Comparison of ENCODE assay signal across 16 cellular contexts in genomic region chrX:29419774-29420553, GRCh38.
DNase-seq lines count a peak whose midpoint lies in the region; ATAC-seq, FAIRE-seq and TF ChIP-seq lines count a peak whose summit lies in the region.
"Had no signal": no experiment of that assay in that cellular context is flagged by ENCODE, and none has a peak within 500 bp of the region (broad histone marks: within the 10 kb centered on the region; RNA-seq: fewer than 3 reads in every experiment).

No MANE protein-coding gene starts in this region.

- DNase-seq in Caki2 (ENCODE audit: low read depth): peak; percentile 6
- DNase-seq in HS-5 (ENCODE audit: low read depth): peak; percentile 14
- DNase-seq in fibroblast of peridontal ligament (ENCODE audit: extremely low read depth): peak; percentile 16
- no peak for DNase-seq in KBM-7
- DNase-seq in NK-92 treated with Interleukin-12 subunit alpha and Interleukin-12 subunit beta, amount 100 ng/mL, for 24 hours (lab: John Stamatoyannopoulos, UW): no peak
- DNase-seq in stimulated activated naive CD4-positive, alpha-beta T cell (lab: John Stamatoyannopoulos, UW): no peak
- no peak for DNase-seq in HepG2 (ENCODE audit: low spot score)
- DNase-seq: activated naive CD4-positive, alpha-beta T cell treated with anti-CD3 and anti-CD28 coated beads, Interleukin-2, amount 50 U/mL, for 16 hours; cortex of kidney; NCI-H1436 treated with DMSO at 0.1 percent for 48 hours; NCI-H524 treated with DMSO at 0.1 percent for 48 hours; psoas muscle had no signal

- intact Hi-C loops in HepG2 (cut with micrococcal nuclease; ENCODE audit: unreplicated experiment): no loop called here

- H3K36me3 ChIP-seq in HepG2 (replicated peaks in 1 of 2; ENCODE audit: control insufficient read depth in 1 of 2, insufficient read depth in 2 of 2, low read length in 2 of 2): no peaks in the 10 kb centered on the region
- H3K36me3 ChIP-seq: vagina had no signal

- no peaks in the 10 kb centered on the region for H4K20me1 ChIP-seq in HepG2 (ENCODE audit: insufficient read depth, low read length)

- no peak overlapping the region for H3K27ac ChIP-seq in HepG2 (ENCODE audit: extremely low read length, insufficient read depth, low read length)
- H3K27ac ChIP-seq: psoas muscle, vagina had no signal

- ATAC-seq in GM21360 (IDR thresholded peaks at IDR 0.05; ENCODE audit: unreplicated experiment) (peak; percentile 68), HepG2 (no peak)
- ATAC-seq: psoas muscle; stimulated activated effector memory CD8-positive, alpha-beta T cell treated with anti-CD3 and anti-CD28 coated beads, Interleukin-12 subunit alpha, Interleukin-12 subunit beta, amount 100 ng/mL, for 72 hours had no signal

- no peaks in the 10 kb centered on the region for H3K9me3 ChIP-seq in HepG2 (ENCODE audit: low read length)
- H3K9me3 ChIP-seq: psoas muscle, vagina had no signal

- TF ChIP-seq RAD21 in HepG2 (CRISPR knock-in tag; IDR thresholded peaks at IDR 0.05): no peak

- no peaks in the 10 kb centered on the region for H3K27me3 ChIP-seq in HepG2 (ENCODE audit: control insufficient read depth in 1 of 2, insufficient read depth in 2 of 2, low read length in 2 of 2)
- H3K27me3 ChIP-seq: vagina had no signal

- POLR2A ChIA-PET in HepG2 (lab: Yijun Ruan, JAX): no interaction called here

- no peaks in the 10 kb centered on the region for H3K79me2 ChIP-seq in HepG2 (ENCODE audit: insufficient read depth, low read length)

- BruUV-seq in HepG2 (replicated peaks; lab: Mats Ljungman, UMichigan): no TSS peak

- H3K4me1 ChIP-seq in HepG2 (ENCODE audit: insufficient read depth, low read length): no peaks in the 10 kb centered on the region
- H3K4me1 ChIP-seq: psoas muscle, vagina had no signal

- H2AFZ ChIP-seq in HepG2 (ENCODE audit: low read length): no peak overlapping the region

- WGBS in HepG2 (ENCODE audit: low lambda C conversion rate): 0% methylated on average over 2 of the region's 2 CpGs

- no peak overlapping the region for H3K4me3 ChIP-seq in HepG2 (replicated peaks in 1 of 3; ENCODE audit: insufficient read depth in 1 of 3, low read depth in 2 of 3, low read length in 3 of 3)
- H3K4me3 ChIP-seq: psoas muscle, vagina had no signal

- no peak for TF ChIP-seq CTCF in HepG2 (CRISPR knock-in tag; IDR thresholded peaks at IDR 0.05)

- in situ Hi-C loops in Caki2 (cut with HindIII; ENCODE audit: low pct_unique_long_range_greater_than_20kb, low sequenced_read_pairs) (no loop called here), KBM-7 (cut with MboI; ENCODE audit: low pct_unique_long_range_greater_than_20kb, low sequenced_read_pairs) (no loop called here), HepG2 (cut with HindIII; ENCODE audit: extremely low pct_ligation_motif_present, low pct_unique_long_range_greater_than_20kb) (no loop called here)

- TF ChIP-seq EP300 in HepG2 (IDR thresholded peaks at IDR 0.05; ENCODE audit: low read depth in 2 of 2, low read length in 2 of 2) (no peak), HepG2 (CRISPR knock-in tag; IDR thresholded peaks at IDR 0.05; ENCODE audit: borderline replicate concordance) (no peak)

- FAIRE-seq in HepG2 (lab: Jason Lieb, UNC): no peak
- FAIRE-seq: TTC549 had no signal

- CTCF ChIA-PET in HepG2 (lab: Yijun Ruan, JAX; ENCODE audit: low intra/inter-chr PET ratio, low total read pairs): no interaction called here

- TF ChIP-seq POLR2A in HepG2 (IDR thresholded peaks at IDR 0.05; ENCODE audit: insufficient read depth in 1 of 2, low read depth in 2 of 2, low read length in 2 of 2): no peak

- H3K9ac ChIP-seq in HepG2 (ENCODE audit: insufficient read depth, low read depth, low read length): no peak overlapping the region

- H3K4me2 ChIP-seq in HepG2 (ENCODE audit: low read depth, low read length): no peak overlapping the region

TF ChIP-seq in HepG2, 621 proteins besides CTCF, POLR2A, EP300 and RAD21:
- TF ChIP-seq ZNF143 (CRISPR knock-in tag; IDR thresholded peaks at IDR 0.05) (no peak), NR2F6 (IDR thresholded peaks at IDR 0.05) (no peak), NR2F6 (CRISPR knock-in tag; IDR thresholded peaks at IDR 0.05) (no peak), E2F5 (CRISPR knock-in tag; conservative IDR thresholded peaks at IDR 0.05) (no peak), ZNF619 (CRISPR knock-in tag; IDR thresholded peaks at IDR 0.05) (no peak), TBX2 (CRISPR knock-in tag; IDR thresholded peaks at IDR 0.05; ENCODE audit: borderline replicate concordance) (no peak), NR3C1 (CRISPR knock-in tag; IDR thresholded peaks at IDR 0.05) (no peak), ZNF460 (CRISPR knock-in tag; IDR thresholded peaks at IDR 0.05; ENCODE audit: borderline replicate concordance) (no peak), ELF3 (CRISPR knock-in tag; IDR thresholded peaks at IDR 0.05) (no peak), REXO4 (CRISPR knock-in tag; IDR thresholded peaks at IDR 0.05; ENCODE audit: borderline replicate concordance) (no peak), ZBTB14 (CRISPR knock-in tag; IDR thresholded peaks at IDR 0.05) (no peak), CSRNP1 (CRISPR knock-in tag; IDR thresholded peaks at IDR 0.05) (no peak), ZNF234 (CRISPR knock-in tag; conservative IDR thresholded peaks at IDR 0.05) (no peak), TFAP4 (IDR thresholded peaks at IDR 0.05; ENCODE audit: borderline replicate concordance, low read depth) (no peak), KDM5B (CRISPR knock-in tag; IDR thresholded peaks at IDR 0.05; ENCODE audit: borderline replicate concordance) (no peak), RFXANK (CRISPR knock-in tag; IDR thresholded peaks at IDR 0.05) (no peak), CEBPG (CRISPR knock-in tag; IDR thresholded peaks at IDR 0.05) (no peak), HMG20B (CRISPR knock-in tag; conservative IDR thresholded peaks at IDR 0.05) (no peak), ZNF24 (IDR thresholded peaks at IDR 0.05) (no peak), SMARCC2 (IDR thresholded peaks at IDR 0.05) (no peak), HNRNPUL1 (IDR thresholded peaks at IDR 0.05; ENCODE audit: low read depth, low read length) (no peak)

Comparison
In these comparisons a context has a peak if more than half of its experiments do, and no peak if none do; other contexts are left out.
1. DNase-seq: peak in Caki2 (single experiment), HS-5 (single experiment) and fibroblast of peridontal ligament (single experiment); none in KBM-7 (single experiment), NK-92 treated with Interleukin-12 subunit alpha and Interleukin-12 subunit beta, amount 100 ng/mL, for 24 hours (single experiment), stimulated activated naive CD4-positive, alpha-beta T cell (0 of 6) and HepG2 (single experiment).